In the genomic region with DNA sequence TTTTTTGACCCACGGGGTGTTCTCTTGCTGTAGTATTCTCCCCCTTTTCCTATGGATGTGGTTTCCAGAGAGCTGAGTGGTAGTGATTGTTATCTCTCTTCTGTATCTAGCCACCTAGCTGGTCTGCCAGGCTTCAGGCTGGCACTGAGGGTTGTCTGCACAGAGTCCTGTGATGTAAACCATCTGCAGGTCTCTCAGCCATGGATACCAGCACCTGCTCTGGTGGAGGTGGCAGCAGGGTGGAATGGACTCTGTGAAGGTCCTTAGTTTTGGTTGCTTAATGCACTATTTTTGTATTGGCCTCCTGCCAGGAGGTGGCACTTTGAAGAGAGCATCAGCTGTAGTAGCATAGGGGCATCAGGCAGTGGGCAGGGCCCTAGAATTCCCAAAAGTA, we compare ENCODE assay signal across 1 cellular context.
TF ChIP-seq lines count a peak whose summit lies in the region.

No MANE protein-coding gene starts in this region.

TF ChIP-seq in A549, 52 proteins besides CTCF, POLR2A, EP300 and RAD21 (continued from another document):
- TF ChIP-seq, protein P1, sequence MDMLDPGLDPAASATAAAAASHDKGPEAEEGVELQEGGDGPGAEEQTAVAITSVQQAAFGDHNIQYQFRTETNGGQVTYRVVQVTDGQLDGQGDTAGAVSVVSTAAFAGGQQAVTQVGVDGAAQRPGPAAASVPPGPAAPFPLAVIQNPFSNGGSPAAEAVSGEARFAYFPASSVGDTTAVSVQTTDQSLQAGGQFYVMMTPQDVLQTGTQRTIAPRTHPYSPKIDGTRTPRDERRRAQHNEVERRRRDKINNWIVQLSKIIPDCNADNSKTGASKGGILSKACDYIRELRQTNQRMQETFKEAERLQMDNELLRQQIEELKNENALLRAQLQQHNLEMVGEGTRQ (IDR thresholded peaks at IDR 0.05) = no peak
- TF ChIP-seq, protein P2, sequence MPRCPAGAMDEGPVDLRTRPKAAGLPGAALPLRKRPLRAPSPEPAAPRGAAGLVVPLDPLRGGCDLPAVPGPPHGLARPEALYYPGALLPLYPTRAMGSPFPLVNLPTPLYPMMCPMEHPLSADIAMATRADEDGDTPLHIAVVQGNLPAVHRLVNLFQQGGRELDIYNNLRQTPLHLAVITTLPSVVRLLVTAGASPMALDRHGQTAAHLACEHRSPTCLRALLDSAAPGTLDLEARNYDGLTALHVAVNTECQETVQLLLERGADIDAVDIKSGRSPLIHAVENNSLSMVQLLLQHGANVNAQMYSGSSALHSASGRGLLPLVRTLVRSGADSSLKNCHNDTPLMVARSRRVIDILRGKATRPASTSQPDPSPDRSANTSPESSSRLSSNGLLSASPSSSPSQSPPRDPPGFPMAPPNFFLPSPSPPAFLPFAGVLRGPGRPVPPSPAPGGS (IDR thresholded peaks at IDR 0.05) = no peak
- TF ChIP-seq KDM5A (IDR thresholded peaks at IDR 0.05) (no peak), HEYL (CRISPR knock-in tag; IDR thresholded peaks at IDR 0.05) (no peak), FOSB (CRISPR knock-in tag; IDR thresholded peaks at IDR 0.05) (no peak), HOXB13 (CRISPR knock-in tag; IDR thresholded peaks at IDR 0.05; ENCODE audit: low read depth) (no peak), NFE2L2 (conservative IDR thresholded peaks at IDR 0.05; ENCODE audit: low read length) (no peak)
- TF ChIP-seq, protein P3, sequence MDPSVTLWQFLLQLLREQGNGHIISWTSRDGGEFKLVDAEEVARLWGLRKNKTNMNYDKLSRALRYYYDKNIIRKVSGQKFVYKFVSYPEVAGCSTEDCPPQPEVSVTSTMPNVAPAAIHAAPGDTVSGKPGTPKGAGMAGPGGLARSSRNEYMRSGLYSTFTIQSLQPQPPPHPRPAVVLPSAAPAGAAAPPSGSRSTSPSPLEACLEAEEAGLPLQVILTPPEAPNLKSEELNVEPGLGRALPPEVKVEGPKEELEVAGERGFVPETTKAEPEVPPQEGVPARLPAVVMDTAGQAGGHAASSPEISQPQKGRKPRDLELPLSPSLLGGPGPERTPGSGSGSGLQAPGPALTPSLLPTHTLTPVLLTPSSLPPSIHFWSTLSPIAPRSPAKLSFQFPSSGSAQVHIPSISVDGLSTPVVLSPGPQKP (IDR thresholded peaks at IDR 0.05; ENCODE audit: low read depth, low read length) = no peak
